Comparison of ENCODE assay signal across 23 cellular contexts in genomic region chr5:79873216-79873615, GRCh38.
"Had no signal": no experiment of that assay in that cellular context is flagged by ENCODE, and none has a peak within 500 bp of the region (broad histone marks: within the 10 kb centered on the region; RNA-seq: fewer than 3 reads in every experiment).

No MANE protein-coding gene starts in this region.

- DNase-seq: central memory CD4-positive, alpha-beta T cell; dorsolateral prefrontal cortex; effector CD4-positive, alpha-beta T cell; foreskin keratinocyte; glutamatergic neuron; left cardiac atrium; left lung; lower lobe of right lung; mucosa of descending colon; naive B cell; pancreas; small intestine; stimulated activated CD4-positive, alpha-beta T cell treated with anti-CD3 and anti-CD28 coated beads, Interleukin-15, amount 100 ng/mL, for 24 hours; stimulated activated CD4-positive, alpha-beta T cell treated with anti-CD3 and anti-CD28 coated beads, Interleukin-2, amount 100 ng/mL, for 48 hours; stimulated activated naive B cell treated with anti-CD40 and anti-IgM and Interleukin-4, amounts not matched to agents 10 μg/mL and 1 μg/mL and 100 μg/mL, for 72 hours; transverse colon; upper lobe of right lung; uterus had no signal

- H3K36me3 Mint-ChIP-seq: naive B cell; natural killer cell treated with Interleukin-12 subunit alpha and Interleukin-12 subunit beta and Interleukin-15 and Interleukin-18, amount 100 ng/mL, for 72 hours; stimulated activated naive B cell treated with anti-CD40 and anti-IgM and Interleukin-4, amounts not matched to agents 10 μg/mL and 1 μg/mL and 100 μg/mL, for 72 hours had no signal

- H3K27ac ChIP-seq: dorsolateral prefrontal cortex, foreskin keratinocyte, left lung, lower lobe of right lung, neutrophil, pancreas, thoracic aorta, transverse colon, upper lobe of right lung, uterus had no signal

- H3K27ac Mint-ChIP-seq: natural killer cell treated with Interleukin-12 subunit alpha and Interleukin-12 subunit beta and Interleukin-15 and Interleukin-18, amount 100 ng/mL, for 72 hours; stimulated activated naive B cell treated with anti-CD40 and anti-IgM and Interleukin-4, amounts not matched to agents 10 μg/mL and 1 μg/mL and 100 μg/mL, for 72 hours; stimulated activated naive CD8-positive, alpha-beta T cell treated with anti-CD3 and anti-CD28 coated beads, Interleukin-15, Interleukin-2, amounts not matched to agents 100 ng/mL and 50 ng/mL, for 24 hours had no signal

- H3K36me3 ChIP-seq: left lung, lower lobe of right lung, neutrophil, pancreas, thoracic aorta, transverse colon, upper lobe of right lung, uterus had no signal

- ATAC-seq: foreskin keratinocyte; left lung; lower lobe of right lung; mucosa of descending colon; natural killer cell treated with Interleukin-12 subunit alpha and Interleukin-12 subunit beta and Interleukin-15 and Interleukin-18, amount 100 ng/mL, for 72 hours; stimulated activated naive B cell treated with anti-CD40 and anti-IgM and Interleukin-4, amounts not matched to agents 10 μg/mL and 1 μg/mL and 100 μg/mL, for 72 hours; upper lobe of right lung had no signal

- H3K4me3 Mint-ChIP-seq: naive B cell; natural killer cell treated with Interleukin-12 subunit alpha and Interleukin-12 subunit beta and Interleukin-15 and Interleukin-18, amount 100 ng/mL, for 72 hours; neural crest cell; stimulated activated naive B cell treated with anti-CD40 and anti-IgM and Interleukin-4, amounts not matched to agents 10 μg/mL and 1 μg/mL and 100 μg/mL, for 72 hours; stimulated activated naive CD8-positive, alpha-beta T cell treated with anti-CD3 and anti-CD28 coated beads, Interleukin-15, Interleukin-2, amounts not matched to agents 100 ng/mL and 50 ng/mL, for 24 hours had no signal

- H3K9me3 ChIP-seq: left lung, lower lobe of right lung, mucosa of descending colon, neutrophil, pancreas, thoracic aorta, transverse colon, upper lobe of right lung, uterus had no signal

- H3K4me3 ChIP-seq: dorsolateral prefrontal cortex, left lung, lower lobe of right lung, mucosa of descending colon, pancreas, thoracic aorta, transverse colon, upper lobe of right lung, uterus had no signal

- H3K9me3 Mint-ChIP-seq: naive B cell; natural killer cell treated with Interleukin-12 subunit alpha and Interleukin-12 subunit beta and Interleukin-15 and Interleukin-18, amount 100 ng/mL, for 72 hours; neural crest cell; stimulated activated naive B cell treated with anti-CD40 and anti-IgM and Interleukin-4, amounts not matched to agents 10 μg/mL and 1 μg/mL and 100 μg/mL, for 72 hours; stimulated activated naive CD8-positive, alpha-beta T cell treated with anti-CD3 and anti-CD28 coated beads, Interleukin-15, Interleukin-2, amounts not matched to agents 100 ng/mL and 50 ng/mL, for 24 hours had no signal

- H3K4me1 ChIP-seq: foreskin keratinocyte, left lung, lower lobe of right lung, pancreas, transverse colon, upper lobe of right lung, uterus had no signal

- H3K27me3 ChIP-seq: pancreas, transverse colon, upper lobe of right lung, uterus had no signal

- H3K4me1 Mint-ChIP-seq: naive B cell; neural crest cell; stimulated activated naive B cell treated with anti-CD40 and anti-IgM and Interleukin-4, amounts not matched to agents 10 μg/mL and 1 μg/mL and 100 μg/mL, for 72 hours had no signal
